25 cellular contexts compared by ENCODE assay signal in genomic region chr11:91041626-91042025, GRCh38.
DNase-seq lines count a peak whose midpoint lies in the region; TF ChIP-seq lines count a peak whose summit lies in the region.
"Had no signal": no experiment of that assay in that cellular context is flagged by ENCODE, and none has a peak within 500 bp of the region (broad histone marks: within the 10 kb centered on the region; RNA-seq: fewer than 3 reads in every experiment).

No MANE protein-coding gene starts in this region.

- CTCF ChIA-PET in mammary epithelial cell (lab: Charles Lee; ENCODE audit: low non-redundant PET) (no interaction called here), Calu3 (lab: Charles Lee) (no interaction called here)

- H3K4me3 Mint-ChIP-seq in type B pancreatic cell (no peak overlapping the region), Calu3 (ENCODE audit: low read depth, unreplicated experiment) (no peak overlapping the region)
- H3K4me3 Mint-ChIP-seq: activated CD4-positive, alpha-beta T cell treated with anti-CD3 and anti-CD28 coated beads, Interleukin-2, amount 10 ng/mL, durations not matched to agents 24 days and 14 days; activated naive CD4-positive, alpha-beta T cell treated with anti-CD3 and anti-CD28 coated beads, Interleukin-2, amount 50 U/mL, for 24 hours; activated T-helper 1 cell treated with anti-CD3 and anti-CD28 coated beads, Interleukin-12 subunit alpha, Interleukin-12 subunit beta, Interleukin-2, Interleukin-4 antibody, amounts not matched to agents 30 ng/mL and 10 ng/mL and 1 ng/mL, durations not matched to agents 14 hours and 24 hours and 36 hours; endodermal cell; stimulated activated naive B cell treated with anti-CD40 and anti-IgM and Interleukin-4, amounts not matched to agents 10 μg/mL and 1 μg/mL and 100 μg/mL, for 72 hours; T-helper 17 cell had no signal

- H3K9me3 ChIP-seq in OCI-LY3 (ENCODE audit: insufficient read depth, low read length) (no peaks in the 10 kb centered on the region), mammary epithelial cell (replicated peaks; ENCODE audit: insufficient read depth, low read length) (no peaks in the 10 kb centered on the region), HAP-1 (no peaks in the 10 kb centered on the region)
- H3K9me3 ChIP-seq: BLaER1, colonic mucosa, neutrophil, Peyer's patch, SJSA1, testis had no signal

- no peaks in the 10 kb centered on the region for H3K79me2 ChIP-seq in OCI-LY3 (ENCODE audit: low read length)
- no peaks in the 10 kb centered on the region for H3K79me2 ChIP-seq in mammary epithelial cell (ENCODE audit: insufficient read depth, low read length)

- H3K4me1 Mint-ChIP-seq in type B pancreatic cell (ENCODE audit: unreplicated experiment), result no peaks in the 10 kb centered on the region
- H3K4me1 Mint-ChIP-seq in Calu3 (ENCODE audit: low read depth, unreplicated experiment), result no peaks in the 10 kb centered on the region
- H3K4me1 Mint-ChIP-seq: activated CD4-positive, alpha-beta T cell treated with anti-CD3 and anti-CD28 coated beads, Interleukin-2, amount 10 ng/mL, durations not matched to agents 24 days and 14 days; activated naive CD4-positive, alpha-beta T cell treated with anti-CD3 and anti-CD28 coated beads, Interleukin-2, amount 50 U/mL, for 24 hours; endodermal cell; stimulated activated naive B cell treated with anti-CD40 and anti-IgM and Interleukin-4, amounts not matched to agents 10 μg/mL and 1 μg/mL and 100 μg/mL, for 72 hours; T-helper 17 cell had no signal

- no peak overlapping the region for H3K27ac ChIP-seq in OCI-LY3 (ENCODE audit: low read length)
- no peak overlapping the region for H3K27ac ChIP-seq in mammary epithelial cell (ENCODE audit: insufficient read depth, low read depth, low read length)
- H3K27ac ChIP-seq: BLaER1, colonic mucosa, neutrophil, Peyer's patch, SJSA1, testis had no signal

- no peak overlapping the region for H2AFZ ChIP-seq in OCI-LY3 (ENCODE audit: low read depth, low read length)
- H2AFZ ChIP-seq in mammary epithelial cell (ENCODE audit: low read depth, low read length), result no peak overlapping the region

- intact Hi-C loops in mammary epithelial cell (cut with micrococcal nuclease) (loop anchor here (1.0 kb wide), 1 partner anchor 207 kb away; no protein-coding TSS in a partner anchor), Calu3 (cut with micrococcal nuclease; ENCODE audit: unreplicated experiment) (no loop called here)

- H3K27ac Mint-ChIP-seq in type B pancreatic cell, result no peak overlapping the region
- no peak overlapping the region for H3K27ac Mint-ChIP-seq in Calu3 (ENCODE audit: unreplicated experiment)
- H3K27ac Mint-ChIP-seq: activated CD4-positive, alpha-beta T cell treated with anti-CD3 and anti-CD28 coated beads, Interleukin-2, amount 10 ng/mL, durations not matched to agents 24 days and 14 days; activated naive CD4-positive, alpha-beta T cell treated with anti-CD3 and anti-CD28 coated beads, Interleukin-2, amount 50 U/mL, for 24 hours; activated T-helper 1 cell treated with anti-CD3 and anti-CD28 coated beads, Interleukin-12 subunit alpha, Interleukin-12 subunit beta, Interleukin-2, Interleukin-4 antibody, amounts not matched to agents 30 ng/mL and 10 ng/mL and 1 ng/mL, durations not matched to agents 14 hours and 24 hours and 36 hours; endodermal cell; stimulated activated naive B cell treated with anti-CD40 and anti-IgM and Interleukin-4, amounts not matched to agents 10 μg/mL and 1 μg/mL and 100 μg/mL, for 72 hours; T-helper 17 cell had no signal

- H3K9ac ChIP-seq in OCI-LY3 (ENCODE audit: low read length), result no peak overlapping the region
- H3K9ac ChIP-seq in mammary epithelial cell (ENCODE audit: insufficient read depth, low read length), result no peak overlapping the region
- H3K9ac ChIP-seq: BLaER1 had no signal

- H3K27me3 ChIP-seq in OCI-LY3 (ENCODE audit: low read depth, low read length) (no peaks in the 10 kb centered on the region), mammary epithelial cell (ENCODE audit: insufficient read depth, low read length) (no peaks in the 10 kb centered on the region), HAP-1 (ENCODE audit: low read depth) (no peaks in the 10 kb centered on the region)
- H3K27me3 ChIP-seq: BLaER1, colonic mucosa, neutrophil, Peyer's patch, SJSA1, testis had no signal

- DNase-seq in DMS53 (lab: John Stamatoyannopoulos, UW), result peak; percentile 26
- DNase-seq in DMS53 treated with DMSO at 0.1 percent for 48 hours (lab: John Stamatoyannopoulos, UW; ENCODE audit: unreplicated experiment), result no peak
- no peak for DNase-seq in mammary epithelial cell
- no peak for DNase-seq in type B pancreatic cell (ENCODE audit: extremely low spot score, unreplicated experiment)
- no peak for DNase-seq in Calu3
- DNase-seq in NCI-H1092 treated with DMSO at 0.1 percent for 48 hours (lab: John Stamatoyannopoulos, UW), result no peak
- no peak for DNase-seq in HAP-1 (ENCODE audit: low spot score in 2 of 2)
- DNase-seq: activated CD4-positive, alpha-beta T cell treated with anti-CD3 and anti-CD28 coated beads, Interleukin-2, amount 10 ng/mL, durations not matched to agents 24 days and 14 days; colonic mucosa; endodermal cell; kidney glomerular epithelial cell; NCI-H187 treated with DMSO at 0.1 percent for 48 hours; NCI-H748 treated with DMSO at 0.1 percent for 48 hours; Peyer's patch; stimulated activated CD4-positive, alpha-beta T cell treated with anti-CD3 and anti-CD28 coated beads, Interleukin-2, amount 100 ng/mL, for 48 hours; stimulated activated naive B cell treated with anti-CD40 and anti-IgM and Interleukin-4, amounts not matched to agents 10 μg/mL and 1 μg/mL and 100 μg/mL, for 72 hours; T-helper 17 cell; testis had no signal

- no peak overlapping the region for H3K4me2 ChIP-seq in OCI-LY3 (ENCODE audit: low read length)
- no peak overlapping the region for H3K4me2 ChIP-seq in mammary epithelial cell (ENCODE audit: insufficient read depth, low read depth, low read length)
- H3K4me2 ChIP-seq: BLaER1, smooth muscle cell had no signal

- H3K9me3 Mint-ChIP-seq in type B pancreatic cell (no peaks in the 10 kb centered on the region), Calu3 (ENCODE audit: low read depth, unreplicated experiment) (peaks cover 2% of the 10 kb centered on the region)

- H3K27me3 Mint-ChIP-seq in type B pancreatic cell (no peaks in the 10 kb centered on the region), Calu3 (ENCODE audit: unreplicated experiment) (no peaks in the 10 kb centered on the region)
- H3K27me3 Mint-ChIP-seq: activated CD4-positive, alpha-beta T cell treated with anti-CD3 and anti-CD28 coated beads, Interleukin-2, amount 10 ng/mL, durations not matched to agents 24 days and 14 days; activated naive CD4-positive, alpha-beta T cell treated with anti-CD3 and anti-CD28 coated beads, Interleukin-2, amount 50 U/mL, for 24 hours; stimulated activated naive B cell treated with anti-CD40 and anti-IgM and Interleukin-4, amounts not matched to agents 10 μg/mL and 1 μg/mL and 100 μg/mL, for 72 hours; T-helper 17 cell had no signal

- no peaks in the 10 kb centered on the region for H3K36me3 Mint-ChIP-seq in type B pancreatic cell
- H3K36me3 Mint-ChIP-seq in Calu3 (ENCODE audit: insufficient read depth, unreplicated experiment), result no peaks in the 10 kb centered on the region
- H3K36me3 Mint-ChIP-seq: activated naive CD4-positive, alpha-beta T cell treated with anti-CD3 and anti-CD28 coated beads, Interleukin-2, amount 50 U/mL, for 24 hours; stimulated activated naive B cell treated with anti-CD40 and anti-IgM and Interleukin-4, amounts not matched to agents 10 μg/mL and 1 μg/mL and 100 μg/mL, for 72 hours had no signal

- in situ Hi-C loops in mammary epithelial cell (cut with MboI; ENCODE audit: low sequenced_read_pairs in 2 of 2), result loop anchor here (25.0 kb wide), 1 partner anchor 196 kb away; no protein-coding TSS in a partner anchor
- in situ Hi-C loops in HAP-1 (cut with MboI; ENCODE audit: low sequenced_read_pairs), result no loop called here

- dilution Hi-C loops in mammary epithelial cell (cut with HindIII; ENCODE audit: low sequenced_read_pairs), result no loop called here

- H3K36me3 ChIP-seq in OCI-LY3 (replicated peaks; ENCODE audit: low read depth, low read length) (no peaks in the 10 kb centered on the region), mammary epithelial cell (ENCODE audit: insufficient read depth, low read length) (no peaks in the 10 kb centered on the region), HAP-1 (replicated peaks) (no peaks in the 10 kb centered on the region)
- H3K36me3 ChIP-seq: BLaER1, colonic mucosa, neutrophil, Peyer's patch, SJSA1 had no signal

- no peaks in the 10 kb centered on the region for H4K20me1 ChIP-seq in OCI-LY3 (ENCODE audit: insufficient read depth, low read length)
- H4K20me1 ChIP-seq in mammary epithelial cell (ENCODE audit: insufficient read depth, low read length), result no peaks in the 10 kb centered on the region
- H4K20me1 ChIP-seq: BLaER1 had no signal

- TF ChIP-seq CTCF in OCI-LY3 (IDR thresholded peaks at IDR 0.05; ENCODE audit: low read depth, low read length), result peak; percentile 64
- peak; percentile 21 to 24 for TF ChIP-seq CTCF in mammary epithelial cell (conservative IDR thresholded peaks at IDR 0.05 in 1 of 2, IDR thresholded peaks at IDR 0.05 in 1 of 2; ENCODE audit: extremely low read depth in 1 of 2, insufficient read depth in 1 of 2, low read depth in 1 of 2, low read length in 2 of 2)
- peak; percentile 14 for TF ChIP-seq CTCF in type B pancreatic cell (conservative IDR thresholded peaks at IDR 0.05)
- no peak for TF ChIP-seq CTCF in Calu3 (IDR thresholded peaks at IDR 0.05; ENCODE audit: unreplicated experiment)

- H3K4me1 ChIP-seq in OCI-LY3 (ENCODE audit: low read length) (no peaks in the 10 kb centered on the region), mammary epithelial cell (ENCODE audit: insufficient read depth, low read length) (no peaks in the 10 kb centered on the region), HAP-1 (no peaks in the 10 kb centered on the region)
- H3K4me1 ChIP-seq: BLaER1, colonic mucosa, Peyer's patch, SJSA1, testis had no signal

- BruUV-seq in mammary epithelial cell (replicated peaks; lab: Mats Ljungman, UMichigan) (no TSS peak), Calu3 (replicated peaks; lab: Mats Ljungman, UMichigan) (no TSS peak)

- no peak overlapping the region for H3K4me3 ChIP-seq in OCI-LY3 (ENCODE audit: low read length)
- no peak overlapping the region for H3K4me3 ChIP-seq in mammary epithelial cell (replicated peaks in 1 of 3; ENCODE audit: insufficient read depth in 1 of 3, low read depth in 2 of 3, low read length in 3 of 3)
- H3K4me3 ChIP-seq in HAP-1, result no peak overlapping the region
- H3K4me3 ChIP-seq: BLaER1, colonic mucosa, Peyer's patch, SJSA1, smooth muscle cell, testis had no signal
